In the genomic region with DNA sequence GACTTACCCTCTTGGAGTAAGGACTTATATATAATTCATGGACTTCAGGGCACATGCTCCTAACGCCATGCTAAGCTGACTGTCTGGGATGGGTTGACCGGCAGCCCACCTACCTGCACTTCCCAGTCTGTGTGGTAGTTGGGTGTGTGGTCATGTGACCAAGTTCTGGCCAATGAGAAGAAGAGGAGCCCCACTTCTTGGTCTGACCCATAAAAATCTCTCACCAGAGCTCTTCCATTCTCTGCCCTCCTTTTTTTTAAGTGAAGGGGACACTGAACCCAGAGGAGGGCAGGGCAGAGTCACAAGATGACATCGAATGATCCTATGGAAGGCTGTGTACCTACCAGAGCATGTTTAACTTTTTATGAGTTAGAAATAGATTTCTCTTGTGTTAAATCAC, we compare ENCODE assay signal across 19 cellular contexts.
DNase-seq lines count a peak whose midpoint lies in the region; ATAC-seq, FAIRE-seq and TF ChIP-seq lines count a peak whose summit lies in the region.
"Had no signal": no experiment of that assay in that cellular context is flagged by ENCODE, and none has a peak within 500 bp of the region (broad histone marks: within the 10 kb centered on the region; RNA-seq: fewer than 3 reads in every experiment).

No MANE protein-coding gene starts in this region.

- no peak for TF ChIP-seq EP300 in HepG2 (IDR thresholded peaks at IDR 0.05; ENCODE audit: low read depth in 2 of 2, low read length in 2 of 2)
- TF ChIP-seq EP300 in HepG2 (CRISPR knock-in tag; IDR thresholded peaks at IDR 0.05; ENCODE audit: borderline replicate concordance) = no peak
- no peak for TF ChIP-seq EP300 in H1 (IDR thresholded peaks at IDR 0.05; ENCODE audit: borderline replicate concordance in 1 of 2, low read depth in 2 of 2, low read length in 2 of 2)

- H2AFZ ChIP-seq in HepG2 (ENCODE audit: low read length) = no peak overlapping the region
- no peak overlapping the region for H2AFZ ChIP-seq in H1 (ENCODE audit: low read length)
- H2AFZ ChIP-seq in osteoblast (ENCODE audit: low read length) = peak overlapping the region; percentile 12

- H2BK12ac ChIP-seq in H1 (ENCODE audit: low read depth, low read length) = no peak overlapping the region

- no peak overlapping the region for H2BK20ac ChIP-seq in H1 (ENCODE audit: low read length)

- H4K20me1 ChIP-seq in HepG2 (ENCODE audit: insufficient read depth, low read length) (no peaks in the 10 kb centered on the region), H1 (replicated peaks in 1 of 2; ENCODE audit: control insufficient read depth in 1 of 2, insufficient read depth in 2 of 2, low read length in 2 of 2) (no peaks in the 10 kb centered on the region), osteoblast (ENCODE audit: insufficient read depth, low read length) (no peaks in the 10 kb centered on the region)

- H2BK120ac ChIP-seq in H1 (replicated peaks; ENCODE audit: low read depth, low read length) = no peak overlapping the region

- no peak overlapping the region for H3K4me2 ChIP-seq in HepG2 (ENCODE audit: low read depth, low read length)
- H3K4me2 ChIP-seq in H1 (ENCODE audit: insufficient read depth in 1 of 2, low read depth in 2 of 2, low read length in 2 of 2) = no peak overlapping the region
- H3K4me2 ChIP-seq in osteoblast (ENCODE audit: insufficient read depth, low read length) = peak overlapping the region; percentile 75

- no peak overlapping the region for H3K23ac ChIP-seq in H1 (ENCODE audit: insufficient read length)

- no peaks in the 10 kb centered on the region for H3K9me3 ChIP-seq in liver (ENCODE audit: control insufficient read depth in 4 of 4, low read length in 3 of 4)
- H3K9me3 ChIP-seq in HepG2 (ENCODE audit: low read length) = no peaks in the 10 kb centered on the region
- H3K9me3 ChIP-seq in H1 (ENCODE audit: insufficient read depth in 2 of 2, low read depth in 1 of 2, low read length in 1 of 2) = no peaks in the 10 kb centered on the region
- no peaks in the 10 kb centered on the region for H3K9me3 ChIP-seq in osteoblast (ENCODE audit: low read depth, low read length)
- H3K9me3 ChIP-seq: tibial nerve had no signal

- no peak for TF ChIP-seq CTCF in liver (IDR thresholded peaks at IDR 0.05; ENCODE audit: low read depth, low read length, missing input control)
- TF ChIP-seq CTCF in HepG2 (CRISPR knock-in tag; IDR thresholded peaks at IDR 0.05) = no peak
- TF ChIP-seq CTCF in H1 (IDR thresholded peaks at IDR 0.05; ENCODE audit: control extremely low read depth in 1 of 3, insufficient read depth in 1 of 3, low read depth in 1 of 3, low read length in 3 of 3) = no peak
- no peak for TF ChIP-seq CTCF in osteoblast (IDR thresholded peaks at IDR 0.05; ENCODE audit: extremely low read depth, low read depth, low read length)

- FAIRE-seq in HepG2 (lab: Jason Lieb, UNC) (no peak), H1 (lab: Jason Lieb, UNC) (no peak)

- no peak for TF ChIP-seq POLR2A in HepG2 (IDR thresholded peaks at IDR 0.05; ENCODE audit: insufficient read depth in 1 of 2, low read depth in 2 of 2, low read length in 2 of 2)
- TF ChIP-seq POLR2A in H1 (IDR thresholded peaks at IDR 0.05; ENCODE audit: control extremely low read depth in 1 of 2, low read depth in 2 of 2, low read length in 2 of 2) = no peak

- no peak overlapping the region for H3K4ac ChIP-seq in H1 (replicated peaks; ENCODE audit: insufficient read length, low read depth, low read length)

- POLR2A ChIA-PET in HepG2 (lab: Yijun Ruan, JAX) (no interaction called here), H1 (lab: Charles Lee; ENCODE audit: partially characterized antibody) (interaction anchor here (1.9 kb wide), 1 partner anchor 12 kb away, joined by 6 read pairs; no protein-coding TSS in a partner anchor)

- H3K4me1 ChIP-seq in liver (ENCODE audit: control insufficient read depth in 4 of 4, insufficient read depth in 4 of 4, low read length in 3 of 4) (peaks cover 0 to 2% (median under 1%) of the 10 kb centered on the region in 4 donors), HepG2 (ENCODE audit: insufficient read depth, low read length) (no peaks in the 10 kb centered on the region), H1 (replicated peaks in 1 of 4; ENCODE audit: control insufficient read depth in 3 of 4, insufficient read depth in 4 of 4, low read length in 3 of 4) (peaks cover 0 to 7% (median 4%) of the 10 kb centered on the region in 4 experiments; a peak in 4 of 7 replicates), osteoblast (ENCODE audit: insufficient read depth, low read length) (peaks cover 31% of the 10 kb centered on the region)

- H2AK5ac ChIP-seq in H1 (ENCODE audit: low read depth, low read length) = no peak overlapping the region

- H3K79me2 ChIP-seq in HepG2 (ENCODE audit: insufficient read depth, low read length) (no peaks in the 10 kb centered on the region), H1 (ENCODE audit: control insufficient read depth in 1 of 2, insufficient read depth in 2 of 2, low read length in 2 of 2) (no peaks in the 10 kb centered on the region), osteoblast (ENCODE audit: insufficient read depth, low read length) (no peaks in the 10 kb centered on the region)

- no peak overlapping the region for H3K18ac ChIP-seq in H1 (ENCODE audit: extremely low read depth, low read length)

- H3K36me3 ChIP-seq in liver (ENCODE audit: control insufficient read depth in 4 of 4, insufficient read depth in 3 of 4, low read depth in 1 of 4, low read length in 3 of 4) (no peaks in the 10 kb centered on the region), HepG2 (replicated peaks in 1 of 2; ENCODE audit: control insufficient read depth in 1 of 2, insufficient read depth in 2 of 2, low read length in 2 of 2) (no peaks in the 10 kb centered on the region), H1 (ENCODE audit: control insufficient read depth in 2 of 4, insufficient read depth in 4 of 4, low read length in 3 of 4) (no peaks in the 10 kb centered on the region), osteoblast (ENCODE audit: insufficient read depth, low read length) (no peaks in the 10 kb centered on the region)
- H3K36me3 ChIP-seq: tibial nerve had no signal

- no peak overlapping the region for H2BK15ac ChIP-seq in H1 (ENCODE audit: low read length)

- H4K8ac ChIP-seq in H1 (ENCODE audit: extremely low read depth, insufficient read depth, low read length) = no peak overlapping the region

- no peak overlapping the region for H4K5ac ChIP-seq in H1 (ENCODE audit: insufficient read length, low read depth, low read length)

- H3K27me3 ChIP-seq in liver (ENCODE audit: control insufficient read depth in 4 of 4, insufficient read depth in 4 of 4, low read length in 3 of 4) = no peaks in the 10 kb centered on the region
- peaks cover 1 to 4% of the 10 kb centered on the region in 2 experiments; a peak in 2 of 5 replicates for H3K27me3 ChIP-seq in HepG2 (ENCODE audit: control insufficient read depth in 1 of 2, insufficient read depth in 2 of 2, low read length in 2 of 2)
- no peaks in the 10 kb centered on the region for H3K27me3 ChIP-seq in H1 (replicated peaks in 1 of 4; ENCODE audit: control insufficient read depth in 3 of 4, extremely low read depth in 1 of 4, insufficient read depth in 3 of 4, low read length in 3 of 4)
- H3K27me3 ChIP-seq in osteoblast (ENCODE audit: insufficient read depth, low read length) = no peaks in the 10 kb centered on the region
- H3K27me3 ChIP-seq: tibial nerve had no signal

- intact Hi-C loops in HepG2 (cut with micrococcal nuclease; ENCODE audit: unreplicated experiment) = no loop called here

- H3K56ac ChIP-seq in H1 (replicated peaks; ENCODE audit: insufficient read length, low read depth, low read length) = no peak overlapping the region

- H3K4me3 ChIP-seq in liver (ENCODE audit: low read depth in 1 of 3, low read length in 3 of 3) = no peak overlapping the region
- H3K4me3 ChIP-seq in HepG2 (replicated peaks in 1 of 3; ENCODE audit: insufficient read depth in 1 of 3, low read depth in 2 of 3, low read length in 3 of 3) = no peak overlapping the region
- no peak overlapping the region for H3K4me3 ChIP-seq in H1 (ENCODE audit: extremely low read depth in 1 of 4, insufficient read depth in 2 of 4, low read depth in 3 of 4, low read length in 4 of 4)
- peak overlapping the region; percentile 47 for H3K4me3 ChIP-seq in osteoblast (ENCODE audit: insufficient read depth, low read length)

- no peak overlapping the region for H3K14ac ChIP-seq in H1 (ENCODE audit: insufficient read length)

- no TSS peak for BruUV-seq in HepG2 (replicated peaks; lab: Mats Ljungman, UMichigan)

- in situ Hi-C loops in HepG2 (cut with HindIII; ENCODE audit: extremely low pct_ligation_motif_present, low pct_unique_long_range_greater_than_20kb) = no loop called here

- no peak overlapping the region for H2BK5ac ChIP-seq in H1 (ENCODE audit: low read depth, low read length)

- no peaks in the 10 kb centered on the region for H3K79me1 ChIP-seq in H1 (ENCODE audit: low read depth, low read length)

- no peak overlapping the region for H4K91ac ChIP-seq in H1 (replicated peaks; ENCODE audit: insufficient read length, low read length)

- CTCF ChIA-PET in HepG2 (lab: Yijun Ruan, JAX; ENCODE audit: low intra/inter-chr PET ratio, low total read pairs) (no interaction called here), H1 (lab: Charles Lee; ENCODE audit: partially characterized antibody) (interaction anchor here (0.9 to 1.9 kb wide), 4 partner anchors 10 to 61 kb away, joined by 3 to 4 read pairs (median 4); no protein-coding TSS in a partner anchor)

- ATAC-seq in HepG2 (no peak), GM19023 (IDR thresholded peaks at IDR 0.05; ENCODE audit: unreplicated experiment) (no peak)
- ATAC-seq: stimulated activated effector memory CD8-positive, alpha-beta T cell treated with anti-CD3 and anti-CD28 coated beads, Interleukin-12 subunit alpha, Interleukin-12 subunit beta, amount 100 ng/mL, for 72 hours had no signal

- DNase-seq in HepG2 (ENCODE audit: low spot score) = no peak
- no peak for DNase-seq in H1 (ENCODE audit: low read depth in 1 of 2, low spot score in 2 of 2)
- no peak for DNase-seq in osteoblast (ENCODE audit: insufficient read length, low spot score, missing footprints)
- DNase-seq in SHP77 treated with DMSO at 0.1 percent for 48 hours (lab: John Stamatoyannopoulos, UW) = no peak
- no peak for DNase-seq in caudate nucleus (lab: John Stamatoyannopoulos, UW)
- DNase-seq in stimulated activated CD4-positive, alpha-beta T cell treated with anti-CD3 and anti-CD28 coated beads, Interleukin-4, amount 100 ng/mL, for 4 hours = no peak
- DNase-seq: activated B cell treated with CpG ODN at 0.5 μM for 24 hours; activated naive CD8-positive, alpha-beta T cell treated with anti-CD3 and anti-CD28 coated beads, Interleukin-2, amount 10 ng/mL, durations not matched to agents 7 days and 5 days; DMS53; effector CD8-positive, alpha-beta T cell; left ventricle myocardium superior; naive B cell; NCI-H187; posterior cingulate gyrus; stimulated activated CD4-positive, alpha-beta T cell treated with anti-CD3 and anti-CD28 coated beads, Interleukin-12 subunit alpha, Interleukin-12 subunit beta, amount 100 ng/mL, for 4 hours had no signal

- H3K23me2 ChIP-seq in H1 (ENCODE audit: low read depth, low read length) = 0 out of 2 replicates have a peak, but pooled peaks cover 3% of the 10 kb centered on the region

- WGBS in liver = 78% methylated on average over 3 of the region's 3 CpGs
- WGBS in HepG2 (ENCODE audit: low lambda C conversion rate) = 7% methylated on average over 3 of the region's 3 CpGs
- 87% methylated on average over 3 of the region's 3 CpGs; no CpG with 5 or more reads in 1 of the 2 experiments for WGBS in H1 (ENCODE audit: extremely low coverage in 1 of 2, insufficient coverage in 1 of 2, insufficient read length in 1 of 2, insufficient replicate concordance in 2 of 2, low coverage in 1 of 2, low lambda C conversion rate in 2 of 2, missing lambda C conversion rate in 1 of 2), 2 experiments

- H3K27ac ChIP-seq in liver (ENCODE audit: low read depth in 1 of 2, low read length in 2 of 2) (peak overlapping the region; percentile 39 to 46), HepG2 (ENCODE audit: extremely low read length, insufficient read depth, low read length) (no peak overlapping the region), H1 (ENCODE audit: low read depth, low read length) (no peak overlapping the region), osteoblast (ENCODE audit: low read depth, low read length) (peak overlapping the region; percentile 87), caudate nucleus (ENCODE audit: low read depth, low read length) (no peak overlapping the region)

- H3K9ac ChIP-seq in liver (ENCODE audit: low read depth in 1 of 2, low read length in 2 of 2) = no peak overlapping the region
- no peak overlapping the region for H3K9ac ChIP-seq in HepG2 (ENCODE audit: insufficient read depth, low read depth, low read length)
- H3K9ac ChIP-seq in H1 (replicated peaks in 1 of 4; ENCODE audit: extremely low read depth in 1 of 4, low read depth in 3 of 4, low read length in 3 of 4) = no peak overlapping the region

- TF ChIP-seq RAD21 in liver (IDR thresholded peaks at IDR 0.05) = no peak
- no peak for TF ChIP-seq RAD21 in HepG2 (CRISPR knock-in tag; IDR thresholded peaks at IDR 0.05)
- TF ChIP-seq RAD21 in H1 (IDR thresholded peaks at IDR 0.05 in 1 of 2, conservative IDR thresholded peaks at IDR 0.05 in 1 of 2; ENCODE audit: low read depth in 2 of 2, low read length in 2 of 2) = no peak

Comparison
In these comparisons a context has a peak if more than half of its experiments do, and no peak if none do; other contexts are left out.
1. H3K27ac ChIP-seq: peak in liver (2 of 2) and osteoblast (single experiment); none in HepG2 (single experiment), H1 (single experiment) and caudate nucleus (single experiment).